12 cellular contexts compared by ENCODE assay signal in genomic region chr14:72292689-72293024, GRCh38.
"Had no signal": no experiment of that assay in that cellular context is flagged by ENCODE, and none has a peak within 500 bp of the region (broad histone marks: within the 10 kb centered on the region; RNA-seq: fewer than 3 reads in every experiment).

No MANE protein-coding gene starts in this region.

- H3K4me3 Mint-ChIP-seq: activated naive CD4-positive, alpha-beta T cell treated with anti-CD3 and anti-CD28 coated beads, Interleukin-2, amount 10 ng/mL, durations not matched to agents 7 days and 5 days; central memory CD8-positive, alpha-beta T cell had no signal

- H3K27me3 ChIP-seq: gastrocnemius medialis, tibial artery, vagina had no signal

- DNase-seq: activated CD4-positive, alpha-beta T cell treated with anti-CD3 and anti-CD28 coated beads for 4 hours; effector memory CD4-positive, alpha-beta T cell; gastrocnemius medialis; stimulated activated CD4-positive, alpha-beta T cell treated with anti-CD3 and anti-CD28 coated beads, Interleukin-4, amount 100 ng/mL, for 4 hours; tibial artery had no signal

- H3K27ac Mint-ChIP-seq: activated naive CD4-positive, alpha-beta T cell treated with anti-CD3 and anti-CD28 coated beads, Interleukin-2, amount 10 ng/mL, durations not matched to agents 7 days and 5 days; activated T-helper 2 cell treated with anti-CD3 and anti-CD28 coated beads, Interferon-gamma antibody, Interleukin-2, Interleukin-4, amounts not matched to agents 10 μg/mL and 5 μg/mL and 100 μg/mL, durations not matched to agents 14 hours and 24 hours and 36 hours had no signal

- H3K27ac ChIP-seq: epithelial cell of prostate, skin epidermis, tibial artery, vagina, WERI-Rb-1 had no signal

- H3K36me3 ChIP-seq: gastrocnemius medialis, tibial artery, vagina, WERI-Rb-1 had no signal

- H3K4me3 ChIP-seq: gastrocnemius medialis, skin epidermis, vagina had no signal

- H3K4me1 Mint-ChIP-seq: activated naive CD4-positive, alpha-beta T cell treated with anti-CD3 and anti-CD28 coated beads, Interleukin-2, amount 10 ng/mL, durations not matched to agents 7 days and 5 days; central memory CD8-positive, alpha-beta T cell had no signal

- H3K4me1 ChIP-seq: gastrocnemius medialis, tibial artery, vagina had no signal

- H3K9me3 ChIP-seq: gastrocnemius medialis, tibial artery, vagina had no signal

- H3K36me3 Mint-ChIP-seq: activated naive CD4-positive, alpha-beta T cell treated with anti-CD3 and anti-CD28 coated beads, Interleukin-2, amount 10 ng/mL, durations not matched to agents 7 days and 5 days had no signal

- H3K9me3 Mint-ChIP-seq: activated naive CD4-positive, alpha-beta T cell treated with anti-CD3 and anti-CD28 coated beads, Interleukin-2, amount 10 ng/mL, durations not matched to agents 7 days and 5 days; activated T-helper 2 cell treated with anti-CD3 and anti-CD28 coated beads, Interferon-gamma antibody, Interleukin-2, Interleukin-4, amounts not matched to agents 10 μg/mL and 5 μg/mL and 100 μg/mL, durations not matched to agents 14 hours and 24 hours and 36 hours; central memory CD8-positive, alpha-beta T cell had no signal
